ENCODE assay signal across 8 cellular contexts in the genomic region with DNA sequence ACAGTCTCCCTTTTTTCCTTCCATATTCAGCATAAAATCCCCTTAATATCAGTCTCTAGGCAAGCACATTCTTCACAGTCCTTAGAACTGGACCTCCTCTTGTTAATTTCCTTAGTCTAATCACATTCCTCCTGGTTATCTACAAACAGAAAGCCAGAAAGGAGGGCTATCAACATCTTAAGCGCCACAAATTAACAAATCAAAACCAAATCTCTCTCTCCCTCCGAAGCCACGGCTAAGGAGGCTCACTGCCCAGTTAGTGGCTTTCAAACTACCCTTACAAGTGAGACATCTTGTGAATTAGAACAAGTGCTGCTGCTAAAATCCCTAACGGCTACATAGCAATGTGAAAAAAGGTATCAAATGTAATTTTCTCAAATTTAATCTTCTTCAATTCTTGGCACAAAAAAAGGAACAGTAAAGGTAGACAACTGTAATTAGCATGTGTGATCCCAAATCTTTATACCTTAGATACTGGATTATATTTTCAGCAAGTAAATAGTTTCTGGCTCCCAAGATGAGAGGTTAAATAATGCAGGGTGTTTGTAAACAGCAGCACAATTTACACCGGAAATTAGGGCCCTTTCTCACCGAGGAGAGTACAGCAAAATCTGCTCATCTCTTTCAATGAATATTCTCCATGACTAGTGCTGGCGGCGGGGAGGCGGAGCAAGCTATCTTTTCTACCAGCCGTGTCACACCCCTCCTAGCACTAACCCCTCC. TPM values are rescaled to one million over a fixed set of nuclear protein-coding genes. Genes with fewer than 3 reads are reported as not detected.
A peak's percentile ranks its signal among the peaks of the same experiment; 100 is the strongest.
DNase-seq lines count a peak whose midpoint lies in the region; ATAC-seq and TF ChIP-seq lines count a peak whose summit lies in the region.

No MANE protein-coding gene starts in this region.

- H3K27ac ChIP-seq in effector memory CD4-positive, alpha-beta T cell (ENCODE audit: insufficient read depth, low read length, poor library complexity, severe bottlenecking): peak overlapping the region; percentile 99
- peak overlapping the region; percentile 97 for H3K27ac ChIP-seq in muscle layer of duodenum (ENCODE audit: low read length)
- peak overlapping the region; percentile 97 for H3K27ac ChIP-seq in suprapubic skin

- peaks cover 11% of the 10 kb centered on the region for H3K36me3 ChIP-seq in effector memory CD4-positive, alpha-beta T cell (ENCODE audit: control insufficient read depth, insufficient read depth, low read length)
- H3K36me3 ChIP-seq in muscle layer of duodenum (ENCODE audit: control insufficient read depth in 1 of 2, insufficient read depth in 2 of 2, low read length in 2 of 2) (peaks cover 12 to 15% of the 10 kb centered on the region in 2 donors), suprapubic skin (peaks cover 12% of the 10 kb centered on the region)

- DNase-seq in ACHN: peak; percentile 72
- peak; percentile 79 for DNase-seq in M059J (ENCODE audit: low read depth)
- DNase-seq in activated CD4-positive, alpha-beta T cell treated with anti-CD3 and anti-CD28 coated beads for 24 hours (ENCODE audit: low read depth in 2 of 2): peak; percentile 79 to 84
- peak; percentile 74 to 76 (median 75) for DNase-seq in effector memory CD4-positive, alpha-beta T cell
- DNase-seq in suprapubic skin (ENCODE audit: low spot score in 2 of 2): no peak

- no peak for TF ChIP-seq POLR2A in suprapubic skin (IDR thresholded peaks at IDR 0.05)

- no peak for TF ChIP-seq CTCF in suprapubic skin (IDR thresholded peaks at IDR 0.05)

- H3K4me1 ChIP-seq in effector memory CD4-positive, alpha-beta T cell (ENCODE audit: control insufficient read depth, insufficient read depth, low read length, poor library complexity, severe bottlenecking): peaks cover 26% of the 10 kb centered on the region
- H3K4me1 ChIP-seq in muscle layer of duodenum (ENCODE audit: control insufficient read depth in 1 of 2, insufficient read depth in 2 of 2, low read length in 2 of 2) (peaks cover 13 to 25% of the 10 kb centered on the region in 2 donors), suprapubic skin (peaks cover 37% of the 10 kb centered on the region)

- ATAC-seq in GM18907 (IDR thresholded peaks at IDR 0.05; ENCODE audit: unreplicated experiment) (peak; percentile 40), HG02840 (IDR thresholded peaks at IDR 0.05; ENCODE audit: low FRiP score, unreplicated experiment) (no peak)

- in situ Hi-C loops in ACHN (cut with HindIII; ENCODE audit: low pct_ligation_motif_present, low pct_unique_long_range_greater_than_20kb, low sequenced_read_pairs): no loop called here

- no peak for TF ChIP-seq EP300 in suprapubic skin (IDR thresholded peaks at IDR 0.05)

- H3K27me3 ChIP-seq in effector memory CD4-positive, alpha-beta T cell (replicated peaks; ENCODE audit: control insufficient read depth, insufficient read depth, low read length, poor library complexity, severe bottlenecking): no peaks in the 10 kb centered on the region
- H3K27me3 ChIP-seq in muscle layer of duodenum (ENCODE audit: low read depth, low read length): no peaks in the 10 kb centered on the region
- no peaks in the 10 kb centered on the region for H3K27me3 ChIP-seq in suprapubic skin

- H3K9me3 ChIP-seq in effector memory CD4-positive, alpha-beta T cell (ENCODE audit: control insufficient read depth, low read length): no peaks in the 10 kb centered on the region
- H3K9me3 ChIP-seq in muscle layer of duodenum (ENCODE audit: control insufficient read depth in 1 of 2, low read length in 2 of 2) (no peaks in the 10 kb centered on the region), suprapubic skin (no peaks in the 10 kb centered on the region)

- H3K4me3 ChIP-seq in effector memory CD4-positive, alpha-beta T cell (ENCODE audit: insufficient read depth, low read depth, low read length, poor library complexity, severe bottlenecking): peak overlapping the region; percentile 85
- H3K4me3 ChIP-seq in muscle layer of duodenum (ENCODE audit: low read depth in 1 of 2, low read length in 2 of 2) (peak overlapping the region; percentile 87 to 98), suprapubic skin (peak overlapping the region; percentile 92)

- 4% methylated on average over 10 of the region's 10 CpGs for whole genome bisulfite sequencing in suprapubic skin

RNA-seq across cellular contexts. Expression of gene TRIM39, which starts 1.4 kb away (rescaled TPM):
- 18.0 and 26.8 TPM in 2 replicates for total RNA-seq in M059J (2014; rRNA removed; shearing (Covaris generic))
- total RNA-seq in suprapubic skin: 10 to 100 TPM in 2 of 4 donors, 1 to 10 TPM in 2; 6.6 to 17.8 (median 9.2) TPM

RNA-seq across cellular contexts. Expression of gene RPP21, which starts 19.6 kb away (rescaled TPM):
- 106 and 156 TPM in 2 replicates for total RNA-seq in M059J (2014; rRNA removed; shearing (Covaris generic))
- total RNA-seq in suprapubic skin: 100 to 1,000 TPM in 1 of 4 donors, 10 to 100 TPM in 3; 71.4 to 106 (median 91.1) TPM

Comparison
In these comparisons a context has a peak if more than half of its experiments do, and no peak if none do; other contexts are left out.
1. DNase-seq: peak in ACHN (single experiment), M059J (single experiment), activated CD4-positive, alpha-beta T cell treated with anti-CD3 and anti-CD28 coated beads for 24 hours (2 of 2) and effector memory CD4-positive, alpha-beta T cell (3 of 3); none in suprapubic skin (0 of 2).
2. Peak in every context shown above with its lines, with median percentiles within 50 percentile points of each other: H3K27ac ChIP-seq and H3K4me3 ChIP-seq.